In the genomic region with DNA sequence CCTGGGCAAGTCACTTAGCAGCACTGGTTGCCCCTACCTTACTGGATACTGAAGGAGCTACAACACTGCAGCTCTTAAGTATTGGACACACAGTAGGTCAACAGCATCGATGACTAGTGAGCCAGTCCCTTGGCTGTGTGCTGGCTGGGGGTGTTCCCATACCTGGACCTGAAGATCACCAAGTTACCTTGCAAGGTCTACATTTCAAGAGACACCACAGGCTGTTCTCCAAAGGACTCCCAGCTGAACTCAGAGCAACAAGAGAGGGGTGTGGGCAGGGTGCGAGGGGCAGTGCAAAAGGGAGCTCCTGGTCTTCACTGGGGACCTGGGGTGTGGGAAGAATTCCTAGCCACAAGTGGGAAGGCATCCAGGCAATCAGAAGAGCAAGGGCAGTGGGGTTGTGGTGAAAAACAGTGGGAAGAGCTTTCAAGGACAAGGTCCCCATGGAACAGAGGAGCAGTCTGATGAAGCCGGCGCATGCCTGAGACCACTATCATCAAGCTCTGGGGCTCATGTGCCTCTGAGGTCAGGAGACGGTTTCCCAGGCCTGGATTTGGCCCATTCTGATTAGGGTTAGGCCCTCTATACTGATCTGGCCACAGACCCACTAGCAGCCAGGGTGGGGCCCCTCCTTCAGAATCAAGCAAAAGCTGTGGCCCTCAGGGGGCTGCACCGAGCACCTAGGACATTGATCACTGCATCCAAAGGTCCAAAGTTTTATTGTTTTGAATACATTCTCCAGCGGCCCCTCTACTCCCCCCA, we compare ENCODE assay signal across 7 cellular contexts. TPM values are rescaled to one million over a fixed set of nuclear protein-coding genes. Genes with fewer than 3 reads are reported as not detected.
DNase-seq lines count a peak whose midpoint lies in the region; ATAC-seq and TF ChIP-seq lines count a peak whose summit lies in the region.
"Had no signal": no experiment of that assay in that cellular context is flagged by ENCODE, and none has a peak within 500 bp of the region (broad histone marks: within the 10 kb centered on the region; RNA-seq: fewer than 3 reads in every experiment).

No MANE protein-coding gene starts in this region.

- intact Hi-C loops in CD8-positive, alpha-beta T cell (cut with DNase I, micrococcal nuclease): no loop called here
- intact Hi-C loops in body of pancreas (cut with DNase I): loop anchor here (5.0 kb wide), 1 partner anchor 45 kb away; no protein-coding TSS in a partner anchor

- H3K4me3 ChIP-seq in CD8-positive, alpha-beta T cell (ENCODE audit: low read depth, low read length): no peak overlapping the region
- H3K4me3 ChIP-seq in body of pancreas: no peak overlapping the region

- H3K36me3 Mint-ChIP-seq in CD8-positive, alpha-beta T cell: peaks cover 15% of the 10 kb centered on the region
- no peaks in the 10 kb centered on the region for H3K36me3 Mint-ChIP-seq in activated naive CD8-positive, alpha-beta T cell

- POLR2A ChIA-PET in CD8-positive, alpha-beta T cell (lab: Charles Lee): interaction anchor here (1.0 to 3.4 kb wide), 3 partner anchors 17 to 375 kb away, joined by 3 to 20 read pairs (median 3); no protein-coding TSS in a partner anchor

- no peaks in the 10 kb centered on the region for H3K9me3 Mint-ChIP-seq in CD8-positive, alpha-beta T cell
- H3K9me3 Mint-ChIP-seq in activated naive CD8-positive, alpha-beta T cell (ENCODE audit: low read depth): no peaks in the 10 kb centered on the region

- peak overlapping the region; percentile 16 for H3K27ac Mint-ChIP-seq in CD8-positive, alpha-beta T cell
- H3K27ac Mint-ChIP-seq in activated naive CD8-positive, alpha-beta T cell: peak overlapping the region; percentile 28

- no peaks in the 10 kb centered on the region for H3K27me3 ChIP-seq in CD8-positive, alpha-beta T cell (ENCODE audit: insufficient read depth, low read length)
- H3K27me3 ChIP-seq in body of pancreas: no peaks in the 10 kb centered on the region

- H3K27me3 Mint-ChIP-seq in CD8-positive, alpha-beta T cell (ENCODE audit: low read depth): no peaks in the 10 kb centered on the region
- no peaks in the 10 kb centered on the region for H3K27me3 Mint-ChIP-seq in activated naive CD8-positive, alpha-beta T cell

- H3K9me3 ChIP-seq in CD8-positive, alpha-beta T cell (ENCODE audit: low read length): no peaks in the 10 kb centered on the region
- no peaks in the 10 kb centered on the region for H3K9me3 ChIP-seq in body of pancreas

- peaks cover 46% of the 10 kb centered on the region for H3K4me1 Mint-ChIP-seq in CD8-positive, alpha-beta T cell (ENCODE audit: low read depth)
- H3K4me1 Mint-ChIP-seq in activated naive CD8-positive, alpha-beta T cell (ENCODE audit: low read depth): peaks cover 35% of the 10 kb centered on the region

- 50 to 61% methylated on average over 3 to 7 of the region's 7 CpGs for WGBS in body of pancreas, 2 donors

- H3K4me1 ChIP-seq in CD8-positive, alpha-beta T cell (ENCODE audit: insufficient read depth, low read length): peaks cover 39% of the 10 kb centered on the region
- H3K4me1 ChIP-seq in body of pancreas: peaks cover 49% of the 10 kb centered on the region

- TF ChIP-seq CTCF in CD8-positive, alpha-beta T cell (IDR thresholded peaks at IDR 0.05): no peak
- TF ChIP-seq CTCF in body of pancreas (IDR thresholded peaks at IDR 0.05): no peak

- ATAC-seq in CD8-positive, alpha-beta T cell: no peak
- ATAC-seq in body of pancreas: no peak
- ATAC-seq: PC-3 had no signal

- H3K4me3 Mint-ChIP-seq in CD8-positive, alpha-beta T cell: no peak overlapping the region
- H3K4me3 Mint-ChIP-seq in activated naive CD8-positive, alpha-beta T cell: no peak overlapping the region

- no peak for TF ChIP-seq POLR2A in body of pancreas (IDR thresholded peaks at IDR 0.05)

- H3K36me3 ChIP-seq in CD8-positive, alpha-beta T cell (ENCODE audit: insufficient read depth, low read length): no peaks in the 10 kb centered on the region
- peaks cover 0 to 9% of the 10 kb centered on the region in 2 donors for H3K36me3 ChIP-seq in body of pancreas (replicated peaks in 1 of 2; ENCODE audit: insufficient read depth in 1 of 2, low read depth in 2 of 2)

- CTCF ChIA-PET in CD8-positive, alpha-beta T cell (lab: Charles Lee): interaction anchor here (0.7 to 5.9 kb wide), 8 partner anchors 9 to 139 kb away, joined by 3 to 65 read pairs (median 4); partner anchors contain the start of gene PRR19

- no peak overlapping the region for H3K27ac ChIP-seq in CD8-positive, alpha-beta T cell (ENCODE audit: low read depth, low read length)
- H3K27ac ChIP-seq in body of pancreas: peak overlapping the region in 2 of 4 donors; percentile 33 to 59

- no peak for DNase-seq in CD8-positive, alpha-beta T cell
- peak; percentile 83 for DNase-seq in myocyte (ENCODE audit: low read depth)
- DNase-seq in NCI-H226: no peak
- no peak for DNase-seq in SHP77 (lab: John Stamatoyannopoulos, UW)
- DNase-seq in body of pancreas: no peak

RNA-seq across cellular contexts. Expression of gene GSK3A, which starts 4.6 kb away (rescaled TPM):
- total RNA-seq in CD8-positive, alpha-beta T cell: 10 to 100 TPM; 15.1 to 15.2 TPM
- 30.5 and 35.0 TPM in 2 replicates for total RNA-seq in myocyte
- 54.0 TPM for polyA plus RNA-seq in myocyte (2012)
- 10 to 100 TPM; 12.5 to 14.5 TPM for total RNA-seq in body of pancreas

RNA-seq across cellular contexts. Expression of gene ERF, which starts 7.9 kb away (rescaled TPM):
- total RNA-seq in CD8-positive, alpha-beta T cell: 10 to 100 TPM; 92.1 to 95.1 TPM
- total RNA-seq in myocyte (44.6 and 55.2 TPM in 2 replicates), body of pancreas (10 to 100 TPM; 10.6 to 31.6 TPM)
- polyA plus RNA-seq in myocyte (2012): 65.4 TPM

RNA-seq across cellular contexts. Expression of gene CIC, which starts 22.0 kb away (rescaled TPM):
- 100 to 1,000 TPM; 111 to 112 TPM for total RNA-seq in CD8-positive, alpha-beta T cell
- total RNA-seq in myocyte (38.8 and 49.0 TPM in 2 replicates), body of pancreas (10 to 100 TPM; 40.5 to 61.0 TPM)
- polyA plus RNA-seq in myocyte (2012): 55.5 TPM

RNA-seq across cellular contexts. Expression of gene ZNF526, which starts 26.9 kb away (rescaled TPM):
- total RNA-seq in CD8-positive, alpha-beta T cell: 1 to 10 TPM; 8.7 to 9.4 TPM
- total RNA-seq in myocyte: 6.6 and 7.1 TPM in 2 replicates
- 6.2 TPM for polyA plus RNA-seq in myocyte (2012)
- total RNA-seq in body of pancreas: 1 to 10 TPM; 4.9 to 6.0 TPM

RNA-seq across cellular contexts. Expression of gene DEDD2, which starts 29.6 kb away (rescaled TPM):
- 100 to 1,000 TPM; 112 to 115 TPM for total RNA-seq in CD8-positive, alpha-beta T cell
- total RNA-seq in myocyte (26.3 and 34.5 TPM in 2 replicates), body of pancreas (10 to 100 TPM; 34.8 to 44.2 TPM)
- polyA plus RNA-seq in myocyte (2012): 20.1 TPM
